28 cellular contexts compared by ENCODE assay signal in genomic region chr7:117158941-117159705, GRCh38.
DNase-seq lines count a peak whose midpoint lies in the region; ATAC-seq and TF ChIP-seq lines count a peak whose summit lies in the region.
"Had no signal": no experiment of that assay in that cellular context is flagged by ENCODE, and none has a peak within 500 bp of the region (broad histone marks: within the 10 kb centered on the region; RNA-seq: fewer than 3 reads in every experiment).

No MANE protein-coding gene starts in this region.

- intact Hi-C loops in left ventricle myocardium superior (cut with micrococcal nuclease) = no loop called here
- intact Hi-C loops in right lobe of liver (cut with DNase I) = no loop called here

- H3K4me1 ChIP-seq in cardiac muscle cell (ENCODE audit: low read depth) (peaks cover 35% of the 10 kb centered on the region), right lobe of liver (peaks cover 0 to 17% (median 6%) of the 10 kb centered on the region in 4 donors)
- H3K4me1 ChIP-seq: foreskin keratinocyte, prostate gland, testis had no signal

- peaks cover 3% of the 10 kb centered on the region for H3K36me3 ChIP-seq in cardiac muscle cell
- no peaks in the 10 kb centered on the region for H3K36me3 ChIP-seq in right lobe of liver
- H3K36me3 ChIP-seq: heart left ventricle, prostate gland had no signal

- DNase-seq in cardiac muscle cell (ENCODE audit: low read depth in 1 of 2, low spot score in 1 of 2) (no peak), left ventricle myocardium superior (no peak), fibroblast of the aortic adventitia (ENCODE audit: low read depth) (peak; percentile 71), right lobe of liver (no peak), mucosa of gallbladder (ENCODE audit: low spot score) (no peak)
- DNase-seq: 8988T; activated CD4-positive, alpha-beta T cell treated with anti-CD3 and anti-CD28 coated beads for 4 hours; activated effector memory CD4-positive, alpha-beta T cell treated with anti-CD3 and anti-CD28 coated beads, Interleukin-2, amount 50 U/mL, for 16 hours; activated naive CD8-positive, alpha-beta T cell treated with anti-CD3 and anti-CD28 coated beads for 36 hours; body of pancreas; CD8-positive, alpha-beta memory T cell; effector CD4-positive, alpha-beta T cell; foreskin keratinocyte; heart left ventricle; Karpas-422; MV-4-11; NCI-H524; PC-9; stimulated activated naive CD4-positive, alpha-beta T cell treated with Interleukin-2 at 50 U/mL for 16 hours; testis had no signal

- 75% methylated on average over 4 of the region's 4 CpGs for WGBS in right lobe of liver (ENCODE audit: insufficient coverage, low coverage, low lambda C conversion rate, missing lambda C conversion rate)

- ATAC-seq in left ventricle myocardium superior = no peak
- peak; percentile 73 for ATAC-seq in SK-N-SH treated with all-trans-retinoic acid at 6 μM for 48 hours
- ATAC-seq in right lobe of liver = no peak
- ATAC-seq in HG02798 (IDR thresholded peaks at IDR 0.05; ENCODE audit: poor library complexity, unreplicated experiment) = no peak
- ATAC-seq in HG02885 (IDR thresholded peaks at IDR 0.05; ENCODE audit: poor library complexity, unreplicated experiment) = no peak
- ATAC-seq: body of pancreas, foreskin keratinocyte, heart left ventricle, Right ventricle myocardium inferior had no signal

- TF ChIP-seq CTCF in cardiac muscle cell (IDR thresholded peaks at IDR 0.05; ENCODE audit: low read depth, low read length) (no peak), fibroblast of the aortic adventitia (IDR thresholded peaks at IDR 0.05; ENCODE audit: insufficient read depth, low read length) (no peak), right lobe of liver (IDR thresholded peaks at IDR 0.05) (no peak)

- H3K4me3 ChIP-seq in cardiac muscle cell (no peak overlapping the region), fibroblast of the aortic adventitia (ENCODE audit: low read depth, low read length) (no peak overlapping the region), right lobe of liver (no peak overlapping the region)
- H3K4me3 ChIP-seq: body of pancreas, heart left ventricle, PC-9, prostate gland, testis had no signal

- TF ChIP-seq POLR2A in right lobe of liver (IDR thresholded peaks at IDR 0.05) = no peak

- peak overlapping the region; percentile 70 for H3K27ac ChIP-seq in cardiac muscle cell
- no peak overlapping the region for H3K27ac ChIP-seq in right lobe of liver
- H3K27ac ChIP-seq: body of pancreas, epithelial cell of prostate, foreskin keratinocyte, HL-60, PC-9, prostate gland, testis, VCaP had no signal

- H3K27me3 ChIP-seq in cardiac muscle cell (no peaks in the 10 kb centered on the region), right lobe of liver (no peaks in the 10 kb centered on the region)
- H3K27me3 ChIP-seq: body of pancreas, foreskin keratinocyte, heart left ventricle, testis had no signal

- H3K9me3 ChIP-seq in cardiac muscle cell (ENCODE audit: low read depth) = no peaks in the 10 kb centered on the region
- no peaks in the 10 kb centered on the region for H3K9me3 ChIP-seq in right lobe of liver
- H3K9me3 ChIP-seq: body of pancreas, heart left ventricle, prostate gland, testis had no signal

TF ChIP-seq in SK-N-SH treated with all-trans-retinoic acid at 6 μM for 48 hours, 23 proteins besides CTCF, POLR2A, EP300 and RAD21 (continues in another document):
- TF ChIP-seq ZFP3 (CRISPR knock-in tag; IDR thresholded peaks at IDR 0.05) (no peak), ZNF565 (CRISPR knock-in tag; conservative IDR thresholded peaks at IDR 0.05; ENCODE audit: low read depth) (no peak; the same call in 1 of the 2 replicates), ZC3H10 (CRISPR knock-in tag; IDR thresholded peaks at IDR 0.05) (peak; percentile 12; the same call in 1 of the 2 replicates), OSR1 (CRISPR knock-in tag; IDR thresholded peaks at IDR 0.05) (no peak), TSHZ2 (CRISPR knock-in tag; IDR thresholded peaks at IDR 0.05) (peak; percentile 94), ZNF70 (CRISPR knock-in tag; IDR thresholded peaks at IDR 0.05) (no peak), ARNTL (CRISPR knock-in tag; IDR thresholded peaks at IDR 0.05; ENCODE audit: borderline replicate concordance, low read depth) (no peak), ZNF8 (CRISPR knock-in tag; IDR thresholded peaks at IDR 0.05) (no peak), ESRRG (CRISPR knock-in tag; IDR thresholded peaks at IDR 0.05) (0 out of 2 replicates have a peak, but pooled peaks have one; percentile 11), TCF4 (CRISPR knock-in tag; IDR thresholded peaks at IDR 0.05; ENCODE audit: borderline replicate concordance) (peak; percentile 66; the same call in 1 of the 2 replicates), ISL1 (CRISPR knock-in tag; IDR thresholded peaks at IDR 0.05) (peak; percentile 96), TOX (CRISPR knock-in tag; IDR thresholded peaks at IDR 0.05; ENCODE audit: borderline replicate concordance) (peak; percentile 65; the same call in 1 of the 2 replicates), BACH2 (CRISPR knock-in tag; IDR thresholded peaks at IDR 0.05; ENCODE audit: borderline replicate concordance) (no peak), POU6F1 (CRISPR knock-in tag; IDR thresholded peaks at IDR 0.05; ENCODE audit: borderline replicate concordance, low read depth) (no peak), GLIS3 (CRISPR knock-in tag; IDR thresholded peaks at IDR 0.05) (no peak), ZFP30 (CRISPR knock-in tag; IDR thresholded peaks at IDR 0.05) (no peak), SNAI2 (CRISPR knock-in tag; IDR thresholded peaks at IDR 0.05) (no peak), CSDC2 (CRISPR knock-in tag; IDR thresholded peaks at IDR 0.05) (0 out of 2 replicates have a peak, but pooled peaks have one; percentile 52), PPARA (CRISPR knock-in tag; IDR thresholded peaks at IDR 0.05; ENCODE audit: borderline replicate concordance) (no peak)
- TF ChIP-seq, protein P1, sequence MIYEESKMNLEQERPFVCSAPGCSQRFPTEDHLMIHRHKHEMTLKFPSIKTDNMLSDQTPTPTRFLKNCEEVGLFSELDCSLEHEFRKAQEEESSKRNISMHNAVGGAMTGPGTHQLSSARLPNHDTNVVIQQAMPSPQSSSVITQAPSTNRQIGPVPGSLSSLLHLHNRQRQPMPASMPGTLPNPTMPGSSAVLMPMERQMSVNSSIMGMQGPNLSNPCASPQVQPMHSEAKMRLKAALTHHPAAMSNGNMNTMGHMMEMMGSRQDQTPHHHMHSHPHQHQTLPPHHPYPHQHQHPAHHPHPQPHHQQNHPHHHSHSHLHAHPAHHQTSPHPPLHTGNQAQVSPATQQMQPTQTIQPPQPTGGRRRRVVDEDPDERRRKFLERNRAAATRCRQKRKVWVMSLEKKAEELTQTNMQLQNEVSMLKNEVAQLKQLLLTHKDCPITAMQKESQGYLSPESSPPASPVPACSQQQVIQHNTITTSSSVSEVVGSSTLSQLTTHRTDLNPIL (CRISPR knock-in tag; IDR thresholded peaks at IDR 0.05; ENCODE audit: low read depth) = peak; percentile 78
- TF ChIP-seq, protein P2, sequence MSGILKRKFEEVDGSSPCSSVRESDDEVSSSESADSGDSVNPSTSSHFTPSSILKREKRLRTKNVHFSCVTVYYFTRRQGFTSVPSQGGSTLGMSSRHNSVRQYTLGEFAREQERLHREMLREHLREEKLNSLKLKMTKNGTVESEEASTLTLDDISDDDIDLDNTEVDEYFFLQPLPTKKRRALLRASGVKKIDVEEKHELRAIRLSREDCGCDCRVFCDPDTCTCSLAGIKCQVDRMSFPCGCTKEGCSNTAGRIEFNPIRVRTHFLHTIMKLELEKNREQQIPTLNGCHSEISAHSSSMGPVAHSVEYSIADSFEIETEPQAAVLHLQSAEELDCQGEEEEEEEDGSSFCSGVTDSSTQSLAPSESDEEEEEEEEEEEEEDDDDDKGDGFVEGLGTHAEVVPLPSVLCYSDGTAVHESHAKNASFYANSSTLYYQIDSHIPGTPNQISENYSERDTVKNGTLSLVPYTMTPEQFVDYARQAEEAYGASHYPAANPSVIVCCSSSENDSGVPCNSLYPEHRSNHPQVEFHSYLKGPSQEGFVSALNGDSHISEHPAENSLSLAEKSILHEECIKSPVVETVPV (CRISPR knock-in tag; IDR thresholded peaks at IDR 0.05) = no peak
